In the genomic region with DNA sequence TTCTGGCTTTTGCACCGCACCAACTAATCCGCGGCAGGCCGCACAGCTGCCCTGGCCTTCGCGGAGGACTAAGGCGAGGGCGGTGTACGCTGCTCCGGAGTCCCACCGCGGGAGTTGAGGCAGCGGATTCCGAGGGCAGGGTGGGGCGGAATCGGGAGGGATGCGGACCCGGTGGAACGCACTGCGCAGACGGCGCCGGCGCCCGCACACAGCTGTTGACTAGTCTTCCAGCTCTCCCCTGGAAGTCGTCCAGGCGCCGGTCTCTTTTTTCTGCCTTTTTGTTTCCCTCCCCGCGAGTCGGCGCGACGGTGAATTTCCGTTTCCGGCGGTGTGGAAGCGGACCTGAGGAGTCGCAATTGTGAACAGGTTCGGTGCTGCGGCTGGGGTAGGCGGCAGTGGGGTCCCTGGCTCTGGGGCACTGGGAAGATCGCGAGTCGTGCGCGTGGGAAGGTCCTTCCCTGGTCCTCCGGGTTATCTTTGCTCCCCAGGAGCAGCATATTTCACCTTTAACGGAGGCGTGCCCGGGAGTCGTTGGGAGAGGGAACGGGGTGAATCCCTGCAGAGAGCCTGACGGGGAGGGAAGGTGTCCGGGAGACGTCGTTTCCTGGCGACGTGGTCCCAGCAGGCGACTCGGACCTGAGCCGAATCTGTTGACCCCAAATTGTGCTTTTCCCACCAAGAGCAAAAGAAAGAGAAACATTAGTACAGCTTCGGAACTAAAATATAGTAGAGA, we compare ENCODE assay signal across 8 cellular contexts. TPM values are rescaled to one million over a fixed set of nuclear protein-coding genes. Genes with fewer than 3 reads are reported as not detected.
DNase-seq lines count a peak whose midpoint lies in the region; ATAC-seq and TF ChIP-seq lines count a peak whose summit lies in the region.

A gene (plus strand): TSS at position 319 of the 733 bp plus-strand sequence. CDS start 5,195 bp downstream, outside the sequence.

- H3K36me3 ChIP-seq in effector memory CD4-positive, alpha-beta T cell (ENCODE audit: control insufficient read depth, insufficient read depth, low read length) = no peaks in the 10 kb centered on the region

- no peaks in the 10 kb centered on the region; the same call in 1 of the 2 replicates for H3K9me3 ChIP-seq in AG04450 (ENCODE audit: control insufficient read depth, insufficient read depth, low read length)
- H3K9me3 ChIP-seq in effector memory CD4-positive, alpha-beta T cell (ENCODE audit: control insufficient read depth, low read length) = no peaks in the 10 kb centered on the region

- H3K9me3 Mint-ChIP-seq in memory B cell = no peaks in the 10 kb centered on the region

- peaks cover 5% of the 10 kb centered on the region for H3K4me1 ChIP-seq in effector memory CD4-positive, alpha-beta T cell (ENCODE audit: control insufficient read depth, insufficient read depth, low read length, poor library complexity, severe bottlenecking)

- H3K27me3 Mint-ChIP-seq in memory B cell = peaks cover 5% of the 10 kb centered on the region

- H3K4me1 Mint-ChIP-seq in memory B cell = peaks cover 21% of the 10 kb centered on the region

- DNase-seq in AG04450 (ENCODE audit: low read depth, low spot score) (peak; percentile 38), NCI-H524 (lab: John Stamatoyannopoulos, UW) (peak; percentile 23 to 54), memory B cell (ENCODE audit: low spot score in 2 of 2) (peak; percentile 26 to 42)
- peak; percentile 36 to 57 for DNase-seq in activated CD8-positive, alpha-beta memory T cell treated with anti-CD3 and anti-CD28 coated beads for 1 hour (ENCODE audit: extremely low read depth in 1 of 2, low read depth in 1 of 2)
- peak; percentile 51 to 64 (median 57) for DNase-seq in effector memory CD4-positive, alpha-beta T cell
- peak; percentile 50 to 58 (median 55) for DNase-seq in stimulated activated CD4-positive, alpha-beta T cell treated with anti-CD3 and anti-CD28 coated beads, TNF-alpha, amount 100 ng/mL, for 4 hours (ENCODE audit: low read depth in 3 of 3)

- POLR2A ChIA-PET in AG04450 (lab: Yijun Ruan, JAX) = interaction anchor here (1.0 kb wide), 1 partner anchor 135 kb away, joined by 3 read pairs; no protein-coding TSS in a partner anchor

- H3K27ac Mint-ChIP-seq in memory B cell = peak within 1 kb of the TSS; percentile 75

- peak within 1 kb of the TSS; percentile 88 for H3K27ac ChIP-seq in AG04450 (ENCODE audit: low read depth, low read length)
- H3K27ac ChIP-seq in effector memory CD4-positive, alpha-beta T cell (ENCODE audit: insufficient read depth, low read length, poor library complexity, severe bottlenecking) = peak within 1 kb of the TSS; percentile 41

- TF ChIP-seq CTCF in AG04450 (IDR thresholded peaks at IDR 0.05; ENCODE audit: low read depth, low read length) = no peak

- no peaks in the 10 kb centered on the region for H3K27me3 ChIP-seq in AG04450 (ENCODE audit: control insufficient read depth, insufficient read depth, low read length)
- H3K27me3 ChIP-seq in effector memory CD4-positive, alpha-beta T cell (replicated peaks; ENCODE audit: control insufficient read depth, insufficient read depth, low read length, poor library complexity, severe bottlenecking) = no peaks in the 10 kb centered on the region

- H3K4me3 ChIP-seq in AG04450 (ENCODE audit: low read depth, low read length) = peak within 1 kb of the TSS; percentile 92
- H3K4me3 ChIP-seq in effector memory CD4-positive, alpha-beta T cell (ENCODE audit: insufficient read depth, low read depth, low read length, poor library complexity, severe bottlenecking) = peak within 1 kb of the TSS; percentile 92

- CTCF ChIA-PET in AG04450 (lab: Charles Lee) = no interaction called here

- H3K4me3 Mint-ChIP-seq in memory B cell = peak within 1 kb of the TSS; percentile 100

- H3K36me3 Mint-ChIP-seq in memory B cell = no peaks in the 10 kb centered on the region

- ATAC-seq in GM18907 (IDR thresholded peaks at IDR 0.05; ENCODE audit: unreplicated experiment) = peak; percentile 94
- ATAC-seq in HG03108 (IDR thresholded peaks at IDR 0.05; ENCODE audit: unreplicated experiment) = peak; percentile 77
- ATAC-seq in memory B cell (ENCODE audit: low read depth) = peak; percentile 68

RNA-seq across cellular contexts. Expression of the gene that starts here (rescaled TPM):
- polyA plus RNA-seq in AG04450 (2011; rRNA removed) = 4.6 and 4.8 TPM in 2 replicates
- polyA minus RNA-seq in AG04450 (2011; rRNA and poly(A)+ RNA removed) = 4.0 and 5.4 TPM in 2 replicates

Comparison
In these comparisons a context has a peak if more than half of its experiments do, and no peak if none do; other contexts are left out.
1. Peak in every context shown above with its lines: DNase-seq, ATAC-seq, H3K4me3 ChIP-seq and H3K27ac ChIP-seq.